23 cellular contexts compared by ENCODE assay signal in genomic region chr7:159119026-159119741, GRCh38. TPM values are rescaled to one million over a fixed set of nuclear protein-coding genes. Genes with fewer than 3 reads are reported as not detected.
"Had no signal": no experiment of that assay in that cellular context is flagged by ENCODE, and none has a peak within 500 bp of the region (broad histone marks: within the 10 kb centered on the region; RNA-seq: fewer than 3 reads in every experiment).

No MANE protein-coding gene starts in this region.

- H3K36me3 ChIP-seq: colonic mucosa, ovary, vagina had no signal

- H3K27me3 ChIP-seq: colonic mucosa, gastroesophageal sphincter, ovary, testis, vagina had no signal

- DNase-seq: activated B cell treated with CpG ODN at 0.5 μM for 24 hours; activated CD4-positive, alpha-beta memory T cell treated with anti-CD3 and anti-CD28 coated beads for 36 hours; activated CD4-positive, alpha-beta T cell treated with anti-CD3 and anti-CD28 coated beads for 48 hours; activated naive CD4-positive, alpha-beta T cell treated with anti-CD3 and anti-CD28 coated beads, Interleukin-2, amount 50 U/mL, for 16 hours; activated T-cell treated with anti-CD3 and anti-CD28 coated beads, Interleukin-2, amount 50 U/mL, for 48 hours; colonic mucosa; hypothalamus; left cardiac atrium; naive thymus-derived CD4-positive, alpha-beta T cell; small intestine; stimulated activated CD4-positive, alpha-beta T cell treated with anti-CD3 and anti-CD28 coated beads, Interleukin-15, amount 100 ng/mL, for 24 hours; T1000; testis; trophoblast cell had no signal

- H3K4me1 Mint-ChIP-seq: activated B cell treated with CpG ODN at 0.5 μM for 24 hours; stimulated activated memory B cell treated with anti-CD40 and anti-IgM and Interleukin-4, amounts not matched to agents 10 μg/mL and 1 μg/mL and 100 μg/mL, for 72 hours had no signal

- H3K4me3 ChIP-seq: colonic mucosa, gastroesophageal sphincter, lung, ovary, psoas muscle, testis, vagina had no signal

- ATAC-seq: gastroesophageal sphincter; left cardiac atrium; naive thymus-derived CD4-positive, alpha-beta T cell; psoas muscle; stimulated activated memory B cell treated with anti-CD40 and anti-IgM and Interleukin-4, amounts not matched to agents 10 μg/mL and 1 μg/mL and 100 μg/mL, for 72 hours had no signal

- H3K4me3 Mint-ChIP-seq: activated B cell treated with CpG ODN at 0.5 μM for 24 hours; activated CD4-positive, alpha-beta memory T cell treated with anti-CD3 and anti-CD28 coated beads for 36 hours; central memory CD8-positive, alpha-beta T cell; stimulated activated memory B cell treated with anti-CD40 and anti-IgM and Interleukin-4, amounts not matched to agents 10 μg/mL and 1 μg/mL and 100 μg/mL, for 72 hours; T-helper 1 cell treated with Interleukin-12 subunit alpha and Interleukin-12 subunit beta and Interleukin-4 antibody, amounts not matched to agents 30 μg/mL and 1 μg/mL, for 36 hours had no signal

- H3K4me1 ChIP-seq: colonic mucosa, psoas muscle, testis had no signal

- H3K27ac ChIP-seq: colonic mucosa, epithelial cell of prostate, gastroesophageal sphincter, ovary, psoas muscle, testis, vagina had no signal

- H3K9me3 ChIP-seq: colonic mucosa, gastroesophageal sphincter, ovary, psoas muscle, testis, vagina had no signal

- H3K9me3 Mint-ChIP-seq: central memory CD8-positive, alpha-beta T cell had no signal

- H3K27me3 Mint-ChIP-seq: stimulated activated memory B cell treated with anti-CD40 and anti-IgM and Interleukin-4, amounts not matched to agents 10 μg/mL and 1 μg/mL and 100 μg/mL, for 72 hours had no signal

- H3K27ac Mint-ChIP-seq: activated B cell treated with CpG ODN at 0.5 μM for 24 hours; activated CD4-positive, alpha-beta memory T cell treated with anti-CD3 and anti-CD28 coated beads for 36 hours; naive thymus-derived CD4-positive, alpha-beta T cell; stimulated activated memory B cell treated with anti-CD40 and anti-IgM and Interleukin-4, amounts not matched to agents 10 μg/mL and 1 μg/mL and 100 μg/mL, for 72 hours; T-helper 1 cell treated with Interleukin-12 subunit alpha and Interleukin-12 subunit beta and Interleukin-4 antibody, amounts not matched to agents 30 μg/mL and 1 μg/mL, for 36 hours had no signal

RNA-seq across cellular contexts. Expression of gene VIPR2, which starts 25.5 kb away (rescaled TPM):
- total RNA-seq: activated B cell treated with CpG ODN at 0.5 μM for 24 hours had no signal
- polyA plus RNA-seq: naive thymus-derived CD4-positive, alpha-beta T cell had no signal
